In genomic region chr1:214632091-214632490, GRCh38 we compare ENCODE assay signal across 19 cellular contexts. TPM values are rescaled to one million over a fixed set of nuclear protein-coding genes. Genes with fewer than 3 reads are reported as not detected.
DNase-seq lines count a peak whose midpoint lies in the region; ATAC-seq and TF ChIP-seq lines count a peak whose summit lies in the region.
"Had no signal": no experiment of that assay in that cellular context is flagged by ENCODE, and none has a peak within 500 bp of the region (broad histone marks: within the 10 kb centered on the region; RNA-seq: fewer than 3 reads in every experiment).

No MANE protein-coding gene starts in this region.

- H3K4me1 ChIP-seq in esophagus squamous epithelium, result no peaks in the 10 kb centered on the region
- H3K4me1 ChIP-seq: tibial artery had no signal

- H3K4me1 Mint-ChIP-seq in activated CD8-positive, alpha-beta memory T cell treated with anti-CD3 and anti-CD28 coated beads, Interleukin-2, amount 10 ng/mL, durations not matched to agents 7 days and 5 days, result peaks cover 17% of the 10 kb centered on the region

- intact Hi-C loops in esophagus squamous epithelium (cut with DNase I), result no loop called here

- peak overlapping the region; percentile 59 for H3K27ac Mint-ChIP-seq in activated CD8-positive, alpha-beta memory T cell treated with anti-CD3 and anti-CD28 coated beads, Interleukin-2, amount 10 ng/mL, durations not matched to agents 7 days and 5 days

- CTCF ChIA-PET in activated CD8-positive, alpha-beta memory T cell treated with anti-CD3 and anti-CD28 coated beads, Interleukin-2, amount 10 ng/mL, durations not matched to agents 7 days and 5 days (lab: Charles Lee), result interaction anchor here (1.3 kb wide), 1 partner anchor 300 kb away, joined by 5 read pairs; no protein-coding TSS in a partner anchor

- H3K27me3 Mint-ChIP-seq in activated CD8-positive, alpha-beta memory T cell treated with anti-CD3 and anti-CD28 coated beads, Interleukin-2, amount 10 ng/mL, durations not matched to agents 7 days and 5 days, result no peaks in the 10 kb centered on the region

- no peak for TF ChIP-seq POLR2A in esophagus squamous epithelium (IDR thresholded peaks at IDR 0.05)

- H3K27me3 ChIP-seq in esophagus squamous epithelium, result no peaks in the 10 kb centered on the region
- H3K27me3 ChIP-seq: hepatocyte, tibial artery had no signal

- H3K27ac ChIP-seq in esophagus squamous epithelium, result no peak overlapping the region
- H3K27ac ChIP-seq: hepatocyte, tibial artery had no signal

- H3K36me3 Mint-ChIP-seq in activated CD8-positive, alpha-beta memory T cell treated with anti-CD3 and anti-CD28 coated beads, Interleukin-2, amount 10 ng/mL, durations not matched to agents 7 days and 5 days, result peaks cover 67% of the 10 kb centered on the region

- no peaks in the 10 kb centered on the region for H3K9me3 Mint-ChIP-seq in activated CD8-positive, alpha-beta memory T cell treated with anti-CD3 and anti-CD28 coated beads, Interleukin-2, amount 10 ng/mL, durations not matched to agents 7 days and 5 days (ENCODE audit: low read depth)

- ATAC-seq in activated CD8-positive, alpha-beta memory T cell treated with anti-CD3 and anti-CD28 coated beads, Interleukin-2, amount 10 ng/mL, durations not matched to agents 7 days and 5 days, result no peak
- ATAC-seq in GM19324 (IDR thresholded peaks at IDR 0.05; ENCODE audit: low FRiP score, unreplicated experiment), result peak; percentile 41
- ATAC-seq: K562, sciatic nerve had no signal

- 58 to 91% methylated on average over 4 of the region's 4 CpGs for WGBS in esophagus squamous epithelium, 2 donors

- TF ChIP-seq CTCF in esophagus squamous epithelium (IDR thresholded peaks at IDR 0.05), result no peak

- peaks cover 0 to 40% (median 0%) of the 10 kb centered on the region in 3 donors for H3K36me3 ChIP-seq in esophagus squamous epithelium
- H3K36me3 ChIP-seq: tibial artery had no signal

- H3K9me3 ChIP-seq in esophagus squamous epithelium, result no peaks in the 10 kb centered on the region
- H3K9me3 ChIP-seq: tibial artery had no signal

- H3K4me3 Mint-ChIP-seq in activated CD8-positive, alpha-beta memory T cell treated with anti-CD3 and anti-CD28 coated beads, Interleukin-2, amount 10 ng/mL, durations not matched to agents 7 days and 5 days, result no peak overlapping the region

- DNase-seq in activated CD8-positive, alpha-beta memory T cell treated with anti-CD3 and anti-CD28 coated beads, Interleukin-2, amount 10 ng/mL, durations not matched to agents 7 days and 5 days, result peak; percentile 52
- no peak for DNase-seq in activated CD8-positive, alpha-beta memory T cell treated with anti-CD3 and anti-CD28 coated beads, Interleukin-2, amount 50 U/mL, for 48 hours
- DNase-seq in SW480 (ENCODE audit: low spot score), result peak; percentile 75
- peak; percentile 73 for DNase-seq in central memory CD4-positive, alpha-beta T cell
- DNase-seq in cortex of kidney (lab: John Stamatoyannopoulos, UW), result no peak
- DNase-seq in COR-L47 (lab: John Stamatoyannopoulos, UW), result no peak
- DNase-seq in esophagus squamous epithelium (lab: John Stamatoyannopoulos, UW), result no peak
- DNase-seq: anterior cingulate cortex; Calu3; GOT3; kidney glomerular epithelial cell; NCI-H2227 treated with DMSO at 0.1 percent for 48 hours; occipital lobe; stimulated activated CD4-positive, alpha-beta T cell treated with anti-CD3 and anti-CD28 coated beads, Interleukin-2, amount 100 ng/mL, for 24 hours; tibial artery had no signal

- H3K4me3 ChIP-seq in esophagus squamous epithelium, result no peak overlapping the region
- H3K4me3 ChIP-seq: hepatocyte, K562, tibial artery had no signal

RNA-seq across cellular contexts. Expression of gene CENPF, which starts 29.1 kb away (rescaled TPM):
- 100 to 1,000 TPM; 150 to 158 TPM for total RNA-seq in activated CD8-positive, alpha-beta memory T cell treated with anti-CD3 and anti-CD28 coated beads, Interleukin-2, amount 10 ng/mL, durations not matched to agents 7 days and 5 days
- 10 to 100 TPM; 13.8 to 26.3 (median 18.8) TPM for total RNA-seq in esophagus squamous epithelium

Comparison
In these comparisons a context has a peak if more than half of its experiments do, and no peak if none do; other contexts are left out.
1. DNase-seq: peak in activated CD8-positive, alpha-beta memory T cell treated with anti-CD3 and anti-CD28 coated beads, Interleukin-2, amount 10 ng/mL, durations not matched to agents 7 days and 5 days (single experiment), SW480 (single experiment) and central memory CD4-positive, alpha-beta T cell (single experiment); none in activated CD8-positive, alpha-beta memory T cell treated with anti-CD3 and anti-CD28 coated beads, Interleukin-2, amount 50 U/mL, for 48 hours (single experiment), cortex of kidney (single experiment), COR-L47 (single experiment) and esophagus squamous epithelium (single experiment).
2. RNA of gene CENPF, which starts 29.1 kb away (total RNA-seq): 150 to 158 TPM in activated CD8-positive, alpha-beta memory T cell treated with anti-CD3 and anti-CD28 coated beads, Interleukin-2, amount 10 ng/mL, durations not matched to agents 7 days and 5 days; 13.8 to 26.3 TPM in esophagus squamous epithelium; every median in the first group is over 4 times any median in the second.